Comparison of ENCODE assay signal across 10 cellular contexts in the genomic region with DNA sequence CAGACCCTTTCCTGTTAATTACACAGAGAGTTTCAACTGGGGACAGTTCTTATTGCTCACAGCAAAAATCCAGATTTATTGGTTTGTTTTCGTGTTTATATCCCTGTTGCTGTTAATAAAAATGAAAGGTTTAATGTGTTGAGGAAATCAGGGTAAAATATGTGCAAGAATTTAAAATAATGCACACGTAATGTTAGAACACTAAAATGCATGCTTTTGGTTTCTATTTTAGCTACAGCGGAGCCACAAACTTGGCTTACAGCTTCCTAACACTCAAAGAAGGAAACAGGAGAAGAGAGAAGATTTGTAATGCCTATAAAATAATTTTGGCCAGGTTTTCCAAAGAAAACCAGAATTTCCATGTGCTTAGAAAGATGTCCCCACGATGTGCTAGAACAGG.
DNase-seq lines count a peak whose midpoint lies in the region; ATAC-seq and TF ChIP-seq lines count a peak whose summit lies in the region.
"Had no signal": no experiment of that assay in that cellular context is flagged by ENCODE, and none has a peak within 500 bp of the region (broad histone marks: within the 10 kb centered on the region; RNA-seq: fewer than 3 reads in every experiment).

No MANE protein-coding gene starts in this region.

- no TSS peak for BruUV-seq in PC-3 (replicated peaks; lab: Mats Ljungman, UMichigan)

- H3F3A ChIP-seq in MM.1S (ENCODE audit: insufficient read depth, low read length), result no peaks in the 10 kb centered on the region
- no peaks in the 10 kb centered on the region for H3F3A ChIP-seq in PC-3 (ENCODE audit: low read length, unreplicated experiment)

- intact Hi-C loops in PC-3 (cut with micrococcal nuclease), result no loop called here

- H4K20me1 ChIP-seq in MM.1S (ENCODE audit: insufficient read depth, low read length) (no peaks in the 10 kb centered on the region), PC-3 (ENCODE audit: low read length) (no peaks in the 10 kb centered on the region)

- peak overlapping the region; percentile 37; the same call in 1 of the 2 replicates for H3K9ac ChIP-seq in MM.1S (ENCODE audit: low read length)
- H3K9ac ChIP-seq in rectal smooth muscle tissue (ENCODE audit: low read length), result no peak overlapping the region
- no peak overlapping the region for H3K9ac ChIP-seq in PC-3 (ENCODE audit: low read length)

- no peaks in the 10 kb centered on the region for H3K4me1 ChIP-seq in MM.1S (ENCODE audit: low read length)
- H3K4me1 ChIP-seq in rectal smooth muscle tissue (ENCODE audit: control insufficient read depth, insufficient read depth, low read length), result no peaks in the 10 kb centered on the region
- no peaks in the 10 kb centered on the region for H3K4me1 ChIP-seq in effector memory CD4-positive, alpha-beta T cell (ENCODE audit: control insufficient read depth, insufficient read depth, low read length, poor library complexity, severe bottlenecking)
- H3K4me1 ChIP-seq in PC-3 (ENCODE audit: insufficient read depth, low read length), result no peaks in the 10 kb centered on the region

- CTCF ChIA-PET in PC-3 (lab: Charles Lee), result no interaction called here

- no peak for TF ChIP-seq CTCF in MM.1S (IDR thresholded peaks at IDR 0.05; ENCODE audit: low read length)
- no peak for TF ChIP-seq CTCF in coronary artery (IDR thresholded peaks at IDR 0.05)
- no peak for TF ChIP-seq CTCF in PC-3 (conservative IDR thresholded peaks at IDR 0.05; ENCODE audit: low read depth, low read length)

- H3K79me2 ChIP-seq in MM.1S (ENCODE audit: low read length) (no peaks in the 10 kb centered on the region), PC-3 (ENCODE audit: low read length) (no peaks in the 10 kb centered on the region)

- H3K36me3 ChIP-seq in MM.1S (replicated peaks; ENCODE audit: insufficient read depth, low read length) (no peaks in the 10 kb centered on the region), rectal smooth muscle tissue (ENCODE audit: control insufficient read depth, insufficient read depth, low read length) (no peaks in the 10 kb centered on the region), PC-3 (ENCODE audit: low read depth, low read length) (no peaks in the 10 kb centered on the region)
- H3K36me3 ChIP-seq in effector memory CD4-positive, alpha-beta T cell (ENCODE audit: control insufficient read depth, insufficient read depth, low read length), result no peaks in the 10 kb centered on the region

- H3K4me2 ChIP-seq in MM.1S (ENCODE audit: low read depth, low read length) (peak overlapping the region; percentile 81), PC-3 (ENCODE audit: low read length) (no peak overlapping the region)

- DNase-seq in DMS79 treated with DMSO at 0.1 percent for 48 hours (lab: John Stamatoyannopoulos, UW), result peak; percentile 39
- no peak for DNase-seq in DMS79 (lab: John Stamatoyannopoulos, UW)
- peak; percentile 31 for DNase-seq in MM.1S
- DNase-seq in coronary artery (ENCODE audit: low spot score), result no peak
- DNase-seq in globus pallidus (ENCODE audit: low spot score), result no peak
- DNase-seq in effector memory CD4-positive, alpha-beta T cell, result no peak
- no peak for DNase-seq in PC-3
- DNase-seq: NCI-H2227 treated with DMSO at 0.1 percent for 48 hours had no signal

- H3K9me2 ChIP-seq in MM.1S (replicated peaks; ENCODE audit: insufficient read depth, low read length) (no peaks in the 10 kb centered on the region), PC-3 (replicated peaks; ENCODE audit: low read length) (no peaks in the 10 kb centered on the region)

- H3K27ac ChIP-seq in MM.1S (ENCODE audit: low read length) (no peak overlapping the region), coronary artery (peak overlapping the region in 1 of 2 donors; percentile 26), rectal smooth muscle tissue (ENCODE audit: low read depth, low read length) (no peak overlapping the region), PC-3 (ENCODE audit: low read length) (no peak overlapping the region)
- H3K27ac ChIP-seq in effector memory CD4-positive, alpha-beta T cell (ENCODE audit: insufficient read depth, low read length, poor library complexity, severe bottlenecking), result no peak overlapping the region
- H3K27ac ChIP-seq: 22Rv1 had no signal

- POLR2A ChIA-PET in PC-3 (lab: Charles Lee; ENCODE audit: unreplicated experiment), result interaction anchor here (0.9 kb wide), 1 partner anchor 334 kb away, joined by 5 read pairs; no protein-coding TSS in a partner anchor

- H3K27me3 ChIP-seq in MM.1S (replicated peaks; ENCODE audit: insufficient read depth, low read length) (no peaks in the 10 kb centered on the region), rectal smooth muscle tissue (ENCODE audit: control insufficient read depth, insufficient read depth, low read length) (no peaks in the 10 kb centered on the region), PC-3 (ENCODE audit: low read length) (peaks cover 97% of the 10 kb centered on the region)
- no peaks in the 10 kb centered on the region for H3K27me3 ChIP-seq in effector memory CD4-positive, alpha-beta T cell (replicated peaks; ENCODE audit: control insufficient read depth, insufficient read depth, low read length, poor library complexity, severe bottlenecking)

- peak overlapping the region; percentile 58 for H3K4me3 ChIP-seq in MM.1S (ENCODE audit: low read length)
- peak overlapping the region; percentile 40 for H3K4me3 ChIP-seq in coronary artery
- H3K4me3 ChIP-seq in rectal smooth muscle tissue (ENCODE audit: low read length), result peak overlapping the region; percentile 9
- H3K4me3 ChIP-seq in effector memory CD4-positive, alpha-beta T cell (ENCODE audit: insufficient read depth, low read depth, low read length, poor library complexity, severe bottlenecking), result no peak overlapping the region
- H3K4me3 ChIP-seq in PC-3 (ENCODE audit: low read length), result no peak overlapping the region

- H3K9me3 ChIP-seq in MM.1S (replicated peaks; ENCODE audit: insufficient read depth, low read length), result no peaks in the 10 kb centered on the region
- H3K9me3 ChIP-seq in effector memory CD4-positive, alpha-beta T cell (ENCODE audit: control insufficient read depth, low read length), result no peaks in the 10 kb centered on the region
- H3K9me3 ChIP-seq in PC-3 (ENCODE audit: low read length), result no peaks in the 10 kb centered on the region

- ATAC-seq in PC-3, result no peak

- peak overlapping the region; percentile 79 for H2AFZ ChIP-seq in MM.1S (ENCODE audit: low read length)
- H2AFZ ChIP-seq in PC-3 (ENCODE audit: low read length), result no peak overlapping the region

Comparison
In these comparisons a context has a peak if more than half of its experiments do, and no peak if none do; other contexts are left out.
1. DNase-seq: peak in DMS79 treated with DMSO at 0.1 percent for 48 hours (single experiment) and MM.1S (single experiment); none in DMS79 (single experiment), coronary artery (single experiment), globus pallidus (single experiment), effector memory CD4-positive, alpha-beta T cell (0 of 3) and PC-3 (single experiment).
2. H3K4me3 ChIP-seq: peak in MM.1S (single experiment), coronary artery (single experiment) and rectal smooth muscle tissue (single experiment); none in effector memory CD4-positive, alpha-beta T cell (single experiment) and PC-3 (single experiment).